8 cellular contexts compared by ENCODE assay signal in the genomic region with DNA sequence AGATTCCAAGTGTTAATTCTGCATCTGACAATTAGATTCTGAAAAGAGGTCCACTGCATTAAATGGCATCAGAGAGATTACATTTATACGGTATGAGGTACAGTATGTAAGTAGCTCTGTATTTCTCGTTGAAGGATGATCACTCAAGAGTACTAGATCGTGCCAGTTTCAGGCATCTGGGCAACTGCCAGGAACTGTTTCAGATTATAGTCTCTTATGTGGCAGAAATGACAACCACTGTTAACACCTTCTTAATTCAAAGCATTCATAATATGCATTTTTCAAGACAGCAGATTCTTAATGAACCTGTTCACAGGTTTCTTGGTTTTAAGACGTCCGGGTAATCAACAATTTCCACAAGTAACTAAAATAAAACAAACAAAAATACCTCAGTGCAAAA. TPM values are rescaled to one million over a fixed set of nuclear protein-coding genes. Genes with fewer than 3 reads are reported as not detected.
DNase-seq lines count a peak whose midpoint lies in the region; ATAC-seq and TF ChIP-seq lines count a peak whose summit lies in the region.

No MANE protein-coding gene starts in this region.

- ATAC-seq in HG02759 (IDR thresholded peaks at IDR 0.05; ENCODE audit: unreplicated experiment) = no peak

- H3K27ac ChIP-seq in dorsolateral prefrontal cortex (peak overlapping the region in 9 of 59 donors; percentile 21 to 98 (median 97)), muscle layer of colon (ENCODE audit: low read depth, low read length) (no peak overlapping the region)

- H3K9ac ChIP-seq in muscle layer of colon (ENCODE audit: low read length) = no peak overlapping the region

- H3K9me3 ChIP-seq in MG63 (no peaks in the 10 kb centered on the region), muscle layer of colon (ENCODE audit: low read length) (no peaks in the 10 kb centered on the region)

- peak; percentile 13 for DNase-seq in Ammon's horn (ENCODE audit: low spot score)
- DNase-seq in MG63 = peak; percentile 25
- DNase-seq in dorsolateral prefrontal cortex = no peak
- no peak for DNase-seq in stimulated activated CD4-positive, alpha-beta T cell treated with anti-CD3 and anti-CD28 coated beads, Interleukin-1b, Interleukin-23, amount 100 ng/mL, for 48 hours
- no peak for DNase-seq in NCI-H510A treated with DMSO at 0.1 percent for 48 hours (lab: John Stamatoyannopoulos, UW)
- no peak for DNase-seq in stimulated activated CD4-positive, alpha-beta T cell treated with anti-CD3 and anti-CD28 coated beads, Interleukin-2, amount 100 ng/mL, for 24 hours

- H3K4me1 ChIP-seq in muscle layer of colon (ENCODE audit: insufficient read depth, low read length) = peaks cover 22% of the 10 kb centered on the region

- TF ChIP-seq CTCF in dorsolateral prefrontal cortex (IDR thresholded peaks at IDR 0.05 in 54 of 56, conservative IDR thresholded peaks at IDR 0.05 in 2 of 56; ENCODE audit: low read depth in 1 of 56, partially characterized antibody in 56 of 56) = no peak

- H3K27me3 ChIP-seq in MG63 = no peaks in the 10 kb centered on the region
- no peaks in the 10 kb centered on the region for H3K27me3 ChIP-seq in dorsolateral prefrontal cortex
- no peaks in the 10 kb centered on the region for H3K27me3 ChIP-seq in muscle layer of colon (ENCODE audit: control insufficient read depth in 1 of 2, insufficient read depth in 2 of 2, low read length in 2 of 2)

- peaks cover 9% of the 10 kb centered on the region for H3K36me3 ChIP-seq in MG63
- H3K36me3 ChIP-seq in muscle layer of colon (ENCODE audit: insufficient read depth, low read length) = no peaks in the 10 kb centered on the region

- intact Hi-C loops in dorsolateral prefrontal cortex (cut with DNase I) = no loop called here

- H3K4me3 ChIP-seq in MG63 (peak overlapping the region; percentile 61), dorsolateral prefrontal cortex (peak overlapping the region in 58 of 59 donors; percentile 66 to 97 (median 88)), muscle layer of colon (ENCODE audit: low read depth in 1 of 2, low read length in 2 of 2) (peak overlapping the region; percentile 29 to 77)

RNA-seq across cellular contexts. Expression of a gene that starts 1.6 kb away (rescaled TPM):
- 4.4 and 6.9 TPM in 2 replicates for total RNA-seq in MG63 (2014; rRNA removed; shearing (Covaris generic); ENCODE audit: low replicate concordance)
- total RNA-seq in dorsolateral prefrontal cortex = 10 to 100 TPM in 110 of 120 experiments, 1 to 10 TPM in 10; 7.7 to 23.1 (median 13.4) TPM

Comparison
In these comparisons a context has a peak if more than half of its experiments do, and no peak if none do; other contexts are left out.
1. DNase-seq: peak in Ammon's horn (single experiment) and MG63 (single experiment); none in dorsolateral prefrontal cortex (0 of 10), stimulated activated CD4-positive, alpha-beta T cell treated with anti-CD3 and anti-CD28 coated beads, Interleukin-1b, Interleukin-23, amount 100 ng/mL, for 48 hours (single experiment), NCI-H510A treated with DMSO at 0.1 percent for 48 hours (single experiment) and stimulated activated CD4-positive, alpha-beta T cell treated with anti-CD3 and anti-CD28 coated beads, Interleukin-2, amount 100 ng/mL, for 24 hours (0 of 2).
2. Peak in every context shown above with its lines, with median percentiles within 50 percentile points of each other: H3K4me3 ChIP-seq.